In genomic region chr20:38049800-38050199, GRCh38 we compare ENCODE assay signal across 13 cellular contexts. TPM values are rescaled to one million over a fixed set of nuclear protein-coding genes. Genes with fewer than 3 reads are reported as not detected.
DNase-seq lines count a peak whose midpoint lies in the region; ATAC-seq and TF ChIP-seq lines count a peak whose summit lies in the region.
"Had no signal": no experiment of that assay in that cellular context is flagged by ENCODE, and none has a peak within 500 bp of the region (broad histone marks: within the 10 kb centered on the region; RNA-seq: fewer than 3 reads in every experiment).

No MANE protein-coding gene starts in this region.

- peak overlapping the region; percentile 72 for H3K27ac ChIP-seq in cardiac muscle cell
- H3K27ac ChIP-seq: HL-60 had no signal

- H3K36me3 ChIP-seq in cardiac muscle cell: peaks cover 23% of the 10 kb centered on the region

- peaks cover 32% of the 10 kb centered on the region for H3K4me1 Mint-ChIP-seq in T-helper 17 cell
- H3K4me1 Mint-ChIP-seq in stimulated activated naive CD8-positive, alpha-beta T cell treated with anti-CD3 and anti-CD28 coated beads, Interleukin-15, amount 100 ng/mL, for 72 hours: peaks cover 49% of the 10 kb centered on the region

- H3K4me1 ChIP-seq in cardiac muscle cell (ENCODE audit: low read depth): peaks cover 35% of the 10 kb centered on the region

- H3K27me3 ChIP-seq in cardiac muscle cell: no peaks in the 10 kb centered on the region

- no peaks in the 10 kb centered on the region for H3K27me3 Mint-ChIP-seq in T-helper 17 cell
- no peaks in the 10 kb centered on the region for H3K27me3 Mint-ChIP-seq in stimulated activated naive CD8-positive, alpha-beta T cell treated with anti-CD3 and anti-CD28 coated beads, Interleukin-15, amount 100 ng/mL, for 72 hours
- H3K27me3 Mint-ChIP-seq: CD4-positive, CD25-positive, alpha-beta regulatory T cell had no signal

- no peak overlapping the region for H3K4me3 ChIP-seq in cardiac muscle cell

- ATAC-seq in T-helper 17 cell (no peak), GM18858 (IDR thresholded peaks at IDR 0.05; ENCODE audit: unreplicated experiment) (no peak)
- peak; percentile 65 for ATAC-seq in stimulated activated naive CD8-positive, alpha-beta T cell treated with anti-CD3 and anti-CD28 coated beads, Interleukin-15, amount 100 ng/mL, for 72 hours

- H3K36me3 Mint-ChIP-seq in T-helper 17 cell (ENCODE audit: low read depth): peaks cover 11% of the 10 kb centered on the region

- no peak for DNase-seq in cardiac muscle cell (ENCODE audit: low read depth in 1 of 2, low spot score in 1 of 2)
- DNase-seq in cardiac septum (ENCODE audit: low spot score): no peak
- DNase-seq in T-helper 17 cell: no peak
- peak; percentile 86 for DNase-seq in glomerular visceral epithelial cell (ENCODE audit: extremely low spot score)
- DNase-seq in stimulated activated naive CD8-positive, alpha-beta T cell treated with anti-CD3 and anti-CD28 coated beads, Interleukin-15, amount 100 ng/mL, for 72 hours: no peak
- DNase-seq in HUDEP-2 (lab: John Stamatoyannopoulos, UW; ENCODE audit: unreplicated experiment in 76 of 76): no peak
- DNase-seq in stimulated activated naive CD4-positive, alpha-beta T cell treated with Interleukin-2 at 50 U/mL for 16 hours (lab: John Stamatoyannopoulos, UW): no peak
- DNase-seq: CD4-positive, CD25-positive, alpha-beta regulatory T cell; effector memory CD4-positive, alpha-beta T cell; nephron progenitor cell; NK-92 treated with Interleukin-12 subunit alpha and Interleukin-12 subunit beta, amount 100 ng/mL, for 24 hours had no signal

- H3K9me3 ChIP-seq in cardiac muscle cell (ENCODE audit: low read depth): no peaks in the 10 kb centered on the region
- H3K9me3 ChIP-seq in T-helper 17 cell (ENCODE audit: control insufficient read depth, low read length, poor library complexity, severe bottlenecking): no peaks in the 10 kb centered on the region

- TF ChIP-seq CTCF in cardiac muscle cell (IDR thresholded peaks at IDR 0.05; ENCODE audit: low read depth, low read length): no peak

- H3K9me3 Mint-ChIP-seq in stimulated activated naive CD8-positive, alpha-beta T cell treated with anti-CD3 and anti-CD28 coated beads, Interleukin-15, amount 100 ng/mL, for 72 hours: no peaks in the 10 kb centered on the region
- H3K9me3 Mint-ChIP-seq: CD4-positive, CD25-positive, alpha-beta regulatory T cell; nephron progenitor cell had no signal

- peak overlapping the region; percentile 72 for H3K27ac Mint-ChIP-seq in T-helper 17 cell
- H3K27ac Mint-ChIP-seq in stimulated activated naive CD8-positive, alpha-beta T cell treated with anti-CD3 and anti-CD28 coated beads, Interleukin-15, amount 100 ng/mL, for 72 hours: no peak overlapping the region
- H3K27ac Mint-ChIP-seq: nephron progenitor cell had no signal

- no peak overlapping the region for H3K4me3 Mint-ChIP-seq in T-helper 17 cell
- no peak overlapping the region for H3K4me3 Mint-ChIP-seq in stimulated activated naive CD8-positive, alpha-beta T cell treated with anti-CD3 and anti-CD28 coated beads, Interleukin-15, amount 100 ng/mL, for 72 hours
- H3K4me3 Mint-ChIP-seq: CD4-positive, CD25-positive, alpha-beta regulatory T cell; nephron progenitor cell had no signal

- intact Hi-C loops in cardiac septum (cut with DNase I): no loop called here

RNA-seq across cellular contexts. Expression of gene RPRD1B, which starts 16.3 kb away (rescaled TPM):
- total RNA-seq in cardiac muscle cell (26.2 and 43.5 TPM in 2 replicates), cardiac septum (62.2 TPM), T-helper 17 cell (10 to 100 TPM; 47.7 to 51.2 TPM)
- 31.0 and 44.5 TPM in 2 replicates for polyA plus RNA-seq in cardiac muscle cell

RNA-seq across cellular contexts. Expression of gene TTI1, which starts 16.5 kb away (rescaled TPM):
- total RNA-seq in cardiac muscle cell: 19.0 and 23.0 TPM in 2 replicates
- polyA plus RNA-seq in cardiac muscle cell: 23.1 and 32.8 TPM in 2 replicates
- total RNA-seq in cardiac septum: 11.4 TPM
- total RNA-seq in T-helper 17 cell: 10 to 100 TPM; 15.5 to 16.0 TPM
